Comparison of ENCODE assay signal across 13 cellular contexts in the genomic region with DNA sequence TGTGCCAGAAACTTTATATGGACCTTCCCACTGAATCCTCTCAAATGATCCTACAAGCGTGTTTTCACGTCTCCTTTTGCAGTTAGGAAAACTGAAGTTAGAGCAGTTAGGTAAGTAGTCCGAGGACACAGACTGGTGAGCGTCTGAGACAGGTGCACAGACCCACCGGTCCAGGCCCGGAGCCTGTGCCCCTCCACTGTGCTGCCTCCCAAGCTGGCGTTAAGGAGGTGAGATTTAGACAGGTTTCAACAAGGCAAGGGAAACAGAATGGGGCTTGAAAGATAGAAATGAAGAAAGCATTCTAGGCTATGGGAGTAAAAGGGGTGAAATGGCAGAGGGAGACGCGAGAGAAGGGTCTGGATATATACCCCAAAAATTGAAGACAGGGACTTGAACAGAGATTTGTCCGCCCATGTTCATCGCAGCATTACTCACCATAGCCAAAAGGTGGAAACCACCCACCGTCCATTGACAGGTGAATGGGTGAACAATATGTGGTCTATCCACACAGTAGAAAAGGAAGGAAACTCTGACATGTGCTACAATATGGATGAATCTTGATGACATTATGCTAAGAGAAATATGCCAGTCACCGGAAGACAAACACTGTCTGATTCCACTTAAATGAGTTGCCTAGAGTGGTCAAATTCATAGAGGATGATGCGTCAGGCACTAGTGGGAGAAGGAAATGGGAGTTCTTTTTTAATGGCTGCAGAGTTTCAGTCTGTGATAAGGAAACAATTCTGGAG. TPM values are rescaled to one million over a fixed set of nuclear protein-coding genes. Genes with fewer than 3 reads are reported as not detected.
DNase-seq lines count a peak whose midpoint lies in the region; ATAC-seq and TF ChIP-seq lines count a peak whose summit lies in the region.
"Had no signal": no experiment of that assay in that cellular context is flagged by ENCODE, and none has a peak within 500 bp of the region (broad histone marks: within the 10 kb centered on the region; RNA-seq: fewer than 3 reads in every experiment).

No MANE protein-coding gene starts in this region.

- H3K4me3 Mint-ChIP-seq in chondrocyte (ENCODE audit: unreplicated experiment), result no peak overlapping the region
- H3K4me3 Mint-ChIP-seq: naive thymus-derived CD4-positive, alpha-beta T cell; stimulated activated naive B cell treated with anti-CD40 and anti-IgM and Interleukin-4, amounts not matched to agents 10 μg/mL and 1 μg/mL and 100 μg/mL, for 72 hours had no signal

- 86 to 87% methylated on average over 14 of the region's 14 CpGs for WGBS in lower leg skin, 2 donors

- no peak overlapping the region for H3K4me3 ChIP-seq in lower leg skin (ENCODE audit: low read depth, poor library complexity, severe bottlenecking)
- H3K4me3 ChIP-seq: GM12878 had no signal

- no peaks in the 10 kb centered on the region for H3K9me3 Mint-ChIP-seq in chondrocyte (ENCODE audit: low read depth)
- H3K9me3 Mint-ChIP-seq: activated T-helper 2 cell treated with anti-CD3 and anti-CD28 coated beads, Interferon-gamma antibody, Interleukin-2, Interleukin-4, amounts not matched to agents 10 μg/mL and 5 μg/mL and 100 μg/mL, durations not matched to agents 14 hours and 24 hours and 36 hours; naive thymus-derived CD4-positive, alpha-beta T cell; stimulated activated naive B cell treated with anti-CD40 and anti-IgM and Interleukin-4, amounts not matched to agents 10 μg/mL and 1 μg/mL and 100 μg/mL, for 72 hours had no signal

- no peaks in the 10 kb centered on the region for H3K36me3 Mint-ChIP-seq in chondrocyte (ENCODE audit: low read depth)
- H3K36me3 Mint-ChIP-seq: naive thymus-derived CD4-positive, alpha-beta T cell; stimulated activated naive B cell treated with anti-CD40 and anti-IgM and Interleukin-4, amounts not matched to agents 10 μg/mL and 1 μg/mL and 100 μg/mL, for 72 hours had no signal

- peak overlapping the region; percentile 90 for H3K27ac Mint-ChIP-seq in chondrocyte (ENCODE audit: unreplicated experiment)
- H3K27ac Mint-ChIP-seq: activated T-helper 2 cell treated with anti-CD3 and anti-CD28 coated beads, Interferon-gamma antibody, Interleukin-2, Interleukin-4, amounts not matched to agents 10 μg/mL and 5 μg/mL and 100 μg/mL, durations not matched to agents 14 hours and 24 hours and 36 hours; naive thymus-derived CD4-positive, alpha-beta T cell; stimulated activated naive B cell treated with anti-CD40 and anti-IgM and Interleukin-4, amounts not matched to agents 10 μg/mL and 1 μg/mL and 100 μg/mL, for 72 hours had no signal

- peaks cover 51% of the 10 kb centered on the region for H3K4me1 Mint-ChIP-seq in chondrocyte (ENCODE audit: low read depth)
- H3K4me1 Mint-ChIP-seq: stimulated activated naive B cell treated with anti-CD40 and anti-IgM and Interleukin-4, amounts not matched to agents 10 μg/mL and 1 μg/mL and 100 μg/mL, for 72 hours had no signal

- no peak for TF ChIP-seq POLR2A in lower leg skin (IDR thresholded peaks at IDR 0.05)

- no peak for ATAC-seq in HG02885 (IDR thresholded peaks at IDR 0.05; ENCODE audit: poor library complexity, unreplicated experiment)
- ATAC-seq: GM12878; naive thymus-derived CD4-positive, alpha-beta T cell; stimulated activated naive B cell treated with anti-CD40 and anti-IgM and Interleukin-4, amounts not matched to agents 10 μg/mL and 1 μg/mL and 100 μg/mL, for 72 hours had no signal

- no peaks in the 10 kb centered on the region for H3K27me3 Mint-ChIP-seq in chondrocyte (ENCODE audit: low read depth)

- no peak for TF ChIP-seq CTCF in chondrocyte (IDR thresholded peaks at IDR 0.05)
- no peak for TF ChIP-seq CTCF in lower leg skin (IDR thresholded peaks at IDR 0.05)

- DNase-seq in AG08395 (ENCODE audit: low spot score) (peak; percentile 21), LHCN-M2 (ENCODE audit: low read depth) (peak; percentile 85), chondrocyte (ENCODE audit: low spot score) (no peak), lower leg skin (ENCODE audit: low spot score in 2 of 2) (peak; percentile 9 to 50), LoVo (ENCODE audit: low spot score) (no peak), medulla oblongata (ENCODE audit: extremely low spot score) (no peak)
- no peak for DNase-seq in stimulated activated CD4-positive, alpha-beta T cell treated with anti-CD3 and anti-CD28 coated beads, Interleukin-4, amount 100 ng/mL, for 24 hours
- DNase-seq: naive thymus-derived CD4-positive, alpha-beta T cell; NCI-H1930; stimulated activated naive B cell treated with anti-CD40 and anti-IgM and Interleukin-4, amounts not matched to agents 10 μg/mL and 1 μg/mL and 100 μg/mL, for 72 hours had no signal

- intact Hi-C loops in lower leg skin (cut with DNase I; ENCODE audit: low total_unique reads), result no loop called here

RNA-seq across cellular contexts. Expression of gene PKP1, which starts 15.7 kb away (rescaled TPM):
- total RNA-seq in LHCN-M2 (2014; rRNA removed) (not detected in 2 replicates), chondrocyte (0.07 to 4.1 TPM (median 4.0 TPM) in 3 replicates), lower leg skin (1,000 to 10,000 TPM in 1 of 4 donors, 100 to 1,000 TPM in 3; 928 to 1,274 (median 961) TPM)
- 0.24 TPM for polyA plus RNA-seq in LHCN-M2 (2012)
- total RNA-seq: activated T-helper 2 cell treated with anti-CD3 and anti-CD28 coated beads, Interferon-gamma antibody, Interleukin-2, Interleukin-4, amounts not matched to agents 10 μg/mL and 5 μg/mL and 100 μg/mL, durations not matched to agents 14 hours and 24 hours and 36 hours; GM12878; naive thymus-derived CD4-positive, alpha-beta T cell had no signal
- polyA plus RNA-seq: naive thymus-derived CD4-positive, alpha-beta T cell had no signal

Comparison
In these comparisons a context has a peak if more than half of its experiments do, and no peak if none do; other contexts are left out.
1. DNase-seq: peak in AG08395 (single experiment), LHCN-M2 (single experiment) and lower leg skin (2 of 2); none in chondrocyte (single experiment), LoVo (single experiment), stimulated activated CD4-positive, alpha-beta T cell treated with anti-CD3 and anti-CD28 coated beads, Interleukin-4, amount 100 ng/mL, for 24 hours (single experiment) and medulla oblongata (single experiment).
2. RNA of gene PKP1, which starts 15.7 kb away (total RNA-seq): 928 to 1,274 TPM in lower leg skin; 0.07 to 4.1 TPM in chondrocyte and not detected in LHCN-M2; every median in the first group is over 100 times any median in the second.